Comparison of ENCODE assay signal across 17 cellular contexts in genomic region chr2:11810237-11810977, GRCh38.
"Had no signal": no experiment of that assay in that cellular context is flagged by ENCODE, and none has a peak within 500 bp of the region (broad histone marks: within the 10 kb centered on the region; RNA-seq: fewer than 3 reads in every experiment).

No MANE protein-coding gene starts in this region.

- ATAC-seq: body of pancreas; left lung; sciatic nerve; stimulated activated naive B cell treated with anti-CD40 and anti-IgM and Interleukin-4, amounts not matched to agents 10 μg/mL and 1 μg/mL and 100 μg/mL, for 72 hours had no signal

- H3K4me3 ChIP-seq: body of pancreas, dorsolateral prefrontal cortex, left lung, SJSA1, spleen, tibial artery had no signal

- H3K27me3 ChIP-seq: body of pancreas, dorsolateral prefrontal cortex, left lung, SJSA1, spleen, tibial artery had no signal

- H3K27me3 Mint-ChIP-seq: activated naive CD8-positive, alpha-beta T cell treated with anti-CD3 and anti-CD28 coated beads, Interleukin-2, amount 10 ng/mL, durations not matched to agents 7 days and 5 days; stimulated activated naive B cell treated with anti-CD40 and anti-IgM and Interleukin-4, amounts not matched to agents 10 μg/mL and 1 μg/mL and 100 μg/mL, for 72 hours had no signal

- DNase-seq: activated CD4-positive, alpha-beta T cell treated with anti-CD3 and anti-CD28 coated beads for 1 hour; activated gamma-delta T cell treated with Interleukin-2 at 50 U/mL for 16 hours; activated naive CD8-positive, alpha-beta T cell treated with anti-CD3 and anti-CD28 coated beads, Interleukin-2, amount 10 ng/mL, durations not matched to agents 7 days and 5 days; activated T-cell treated with anti-CD3 and anti-CD28 coated beads, Interleukin-2, amount 50 U/mL, for 48 hours; body of pancreas; dorsolateral prefrontal cortex; foreskin melanocyte; left lung; mammary epithelial cell; spleen; stimulated activated CD4-positive, alpha-beta T cell treated with anti-CD3 and anti-CD28 coated beads, Interleukin-4, amount 100 ng/mL, for 4 hours; stimulated activated naive B cell treated with anti-CD40 and anti-IgM and Interleukin-4, amounts not matched to agents 10 μg/mL and 1 μg/mL and 100 μg/mL, for 72 hours; T-helper 2 cell; tibial artery had no signal

- H3K27ac Mint-ChIP-seq: activated naive CD8-positive, alpha-beta T cell treated with anti-CD3 and anti-CD28 coated beads, Interleukin-2, amount 10 ng/mL, durations not matched to agents 7 days and 5 days; stimulated activated naive B cell treated with anti-CD40 and anti-IgM and Interleukin-4, amounts not matched to agents 10 μg/mL and 1 μg/mL and 100 μg/mL, for 72 hours had no signal

- H3K9me3 Mint-ChIP-seq: activated naive CD8-positive, alpha-beta T cell treated with anti-CD3 and anti-CD28 coated beads, Interleukin-2, amount 10 ng/mL, durations not matched to agents 7 days and 5 days; stimulated activated naive B cell treated with anti-CD40 and anti-IgM and Interleukin-4, amounts not matched to agents 10 μg/mL and 1 μg/mL and 100 μg/mL, for 72 hours had no signal

- H3K4me3 Mint-ChIP-seq: activated naive CD8-positive, alpha-beta T cell treated with anti-CD3 and anti-CD28 coated beads, Interleukin-2, amount 10 ng/mL, durations not matched to agents 7 days and 5 days; stimulated activated naive B cell treated with anti-CD40 and anti-IgM and Interleukin-4, amounts not matched to agents 10 μg/mL and 1 μg/mL and 100 μg/mL, for 72 hours had no signal

- H3K9me3 ChIP-seq: body of pancreas, left lung, SJSA1, spleen, tibial artery had no signal

- H3K4me1 Mint-ChIP-seq: stimulated activated naive B cell treated with anti-CD40 and anti-IgM and Interleukin-4, amounts not matched to agents 10 μg/mL and 1 μg/mL and 100 μg/mL, for 72 hours had no signal

- H3K4me1 ChIP-seq: body of pancreas, left lung, SJSA1 had no signal

- H3K27ac ChIP-seq: body of pancreas, left lung, SJSA1, spleen, tibial artery, VCaP had no signal
